Comparison of ENCODE assay signal across 26 cellular contexts in genomic region chr18:76052196-76052595, GRCh38.
"Had no signal": no experiment of that assay in that cellular context is flagged by ENCODE, and none has a peak within 500 bp of the region (broad histone marks: within the 10 kb centered on the region; RNA-seq: fewer than 3 reads in every experiment).

No MANE protein-coding gene starts in this region.

- H3K9ac ChIP-seq: neural progenitor cell, parathyroid adenoma had no signal

- H3K4me2 ChIP-seq: neural progenitor cell had no signal

- H2AFZ ChIP-seq: neural progenitor cell, parathyroid adenoma had no signal

- H3K4me1 ChIP-seq: colonic mucosa, esophagus squamous epithelium, neural progenitor cell, parathyroid adenoma, right lobe of liver, upper lobe of left lung, uterus had no signal

- H3K27me3 Mint-ChIP-seq: dendritic cell treated with granulocyte-macrophage colony-stimulating factor and Interleukin-4, amounts not matched to agents 40 ng/mL and 50 ng/mL, for 4 days; memory B cell; naive B cell; natural killer cell treated with Interleukin-12 subunit alpha and Interleukin-12 subunit beta and Interleukin-15 and Interleukin-18, amount 100 ng/mL, for 72 hours; stimulated activated naive B cell treated with anti-CD40 and anti-IgM and Interleukin-4, amounts not matched to agents 10 μg/mL and 1 μg/mL and 100 μg/mL, for 72 hours; stimulated activated naive CD8-positive, alpha-beta T cell treated with anti-CD3 and anti-CD28 coated beads, Interleukin-15, Interleukin-2, amounts not matched to agents 100 ng/mL and 50 ng/mL, for 24 hours had no signal

- H3K9me3 Mint-ChIP-seq: dendritic cell treated with granulocyte-macrophage colony-stimulating factor and Interleukin-4, amounts not matched to agents 40 ng/mL and 50 ng/mL, for 4 days; natural killer cell treated with Interleukin-12 subunit alpha and Interleukin-12 subunit beta and Interleukin-15 and Interleukin-18, amount 100 ng/mL, for 72 hours; neural progenitor cell; stimulated activated naive CD8-positive, alpha-beta T cell treated with anti-CD3 and anti-CD28 coated beads, Interleukin-15, Interleukin-2, amounts not matched to agents 100 ng/mL and 50 ng/mL, for 24 hours had no signal

- H3K27ac ChIP-seq: colonic mucosa, esophagus squamous epithelium, neural progenitor cell, parathyroid adenoma, right lobe of liver, thoracic aorta, tibial nerve, upper lobe of left lung had no signal

- DNase-seq: colonic mucosa; effector memory CD4-positive, alpha-beta T cell; esophagus squamous epithelium; foreskin melanocyte; glutamatergic neuron; mucosa of descending colon; naive B cell; right lobe of liver; small intestine; stimulated activated CD4-positive, alpha-beta T cell treated with anti-CD3 and anti-CD28 coated beads, Interleukin-15, amount 100 ng/mL, for 24 hours; stimulated activated CD4-positive, alpha-beta T cell treated with anti-CD3 and anti-CD28 coated beads, Interleukin-2, amount 100 ng/mL, for 48 hours; stimulated activated naive B cell treated with anti-CD40 and anti-IgM and Interleukin-4, amounts not matched to agents 10 μg/mL and 1 μg/mL and 100 μg/mL, for 72 hours; upper lobe of left lung; uterus had no signal

- H3K4me1 Mint-ChIP-seq: memory B cell; naive B cell; stimulated activated naive B cell treated with anti-CD40 and anti-IgM and Interleukin-4, amounts not matched to agents 10 μg/mL and 1 μg/mL and 100 μg/mL, for 72 hours had no signal

- H3K36me3 ChIP-seq: colonic mucosa, esophagus squamous epithelium, neural progenitor cell, right lobe of liver, thoracic aorta, tibial nerve, upper lobe of left lung, uterus had no signal

- H3K79me2 ChIP-seq: parathyroid adenoma had no signal

- FAIRE-seq: endothelial cell of umbilical vein, keratinocyte, small intestine had no signal

- H3K27me3 ChIP-seq: colonic mucosa, esophagus squamous epithelium, neural progenitor cell, right lobe of liver, tibial nerve, upper lobe of left lung, uterus had no signal

- H3K4me3 ChIP-seq: colonic mucosa, esophagus squamous epithelium, lung, mucosa of descending colon, neural progenitor cell, right lobe of liver, thoracic aorta, tibial nerve, upper lobe of left lung, uterus had no signal

- H3K9me3 ChIP-seq: colonic mucosa, esophagus squamous epithelium, mucosa of descending colon, right lobe of liver, thoracic aorta, tibial nerve, upper lobe of left lung, uterus had no signal

- H3K4me3 Mint-ChIP-seq: dendritic cell treated with granulocyte-macrophage colony-stimulating factor and Interleukin-4, amounts not matched to agents 40 ng/mL and 50 ng/mL, for 4 days; memory B cell; naive B cell; natural killer cell treated with Interleukin-12 subunit alpha and Interleukin-12 subunit beta and Interleukin-15 and Interleukin-18, amount 100 ng/mL, for 72 hours; neural progenitor cell; stimulated activated naive B cell treated with anti-CD40 and anti-IgM and Interleukin-4, amounts not matched to agents 10 μg/mL and 1 μg/mL and 100 μg/mL, for 72 hours; stimulated activated naive CD8-positive, alpha-beta T cell treated with anti-CD3 and anti-CD28 coated beads, Interleukin-15, Interleukin-2, amounts not matched to agents 100 ng/mL and 50 ng/mL, for 24 hours had no signal

- H3K27ac Mint-ChIP-seq: dendritic cell treated with granulocyte-macrophage colony-stimulating factor and Interleukin-4, amounts not matched to agents 40 ng/mL and 50 ng/mL, for 4 days; memory B cell; naive B cell; natural killer cell treated with Interleukin-12 subunit alpha and Interleukin-12 subunit beta and Interleukin-15 and Interleukin-18, amount 100 ng/mL, for 72 hours; neural progenitor cell; progenitor cell of endocrine pancreas; stimulated activated naive B cell treated with anti-CD40 and anti-IgM and Interleukin-4, amounts not matched to agents 10 μg/mL and 1 μg/mL and 100 μg/mL, for 72 hours; stimulated activated naive CD8-positive, alpha-beta T cell treated with anti-CD3 and anti-CD28 coated beads, Interleukin-15, Interleukin-2, amounts not matched to agents 100 ng/mL and 50 ng/mL, for 24 hours had no signal

- H3K36me3 Mint-ChIP-seq: memory B cell; naive B cell; natural killer cell treated with Interleukin-12 subunit alpha and Interleukin-12 subunit beta and Interleukin-15 and Interleukin-18, amount 100 ng/mL, for 72 hours; neural progenitor cell; stimulated activated naive B cell treated with anti-CD40 and anti-IgM and Interleukin-4, amounts not matched to agents 10 μg/mL and 1 μg/mL and 100 μg/mL, for 72 hours had no signal
